In the genomic region with DNA sequence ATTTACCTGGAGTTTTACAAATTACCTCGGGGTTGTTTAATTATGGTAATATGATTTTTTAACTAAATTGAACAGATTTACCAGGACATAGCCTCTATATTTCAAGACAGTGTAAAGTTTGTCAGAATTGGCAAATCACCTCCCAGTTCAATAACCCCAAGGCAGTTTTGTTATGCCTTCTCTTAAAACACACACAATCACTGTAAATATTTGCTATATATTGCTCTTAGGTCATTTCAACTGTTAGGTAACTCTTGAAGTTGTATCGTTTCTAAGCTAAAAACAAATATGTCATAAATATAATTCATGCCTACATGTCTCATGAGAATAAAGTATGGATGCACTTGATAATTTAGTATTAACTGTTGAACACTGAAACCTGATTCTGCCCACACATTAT, we compare ENCODE assay signal across 31 cellular contexts.
"Had no signal": no experiment of that assay in that cellular context is flagged by ENCODE, and none has a peak within 500 bp of the region (broad histone marks: within the 10 kb centered on the region; RNA-seq: fewer than 3 reads in every experiment).

No MANE protein-coding gene starts in this region.

- DNase-seq: activated CD4-positive, alpha-beta memory T cell treated with anti-CD3 and anti-CD28 coated beads, Interleukin-2, amount 10 ng/mL, durations not matched to agents 7 days and 5 days; activated CD4-positive, alpha-beta T cell treated with anti-CD3 and anti-CD28 coated beads, Interleukin-2, amount 10 ng/mL, durations not matched to agents 7 days and 5 days; activated CD4-positive, CD25-positive, alpha-beta regulatory T cell treated with anti-CD3 and anti-CD28 coated beads, Interleukin-2, amount 50 U/mL, for 72 hours; activated CD8-positive, alpha-beta memory T cell treated with anti-CD3 and anti-CD28 coated beads, Interleukin-2, amount 50 U/mL, for 48 hours; activated gamma-delta T cell treated with Interleukin-2 at 50 U/mL for 16 hours; activated naive CD4-positive, alpha-beta T cell treated with anti-CD3 and anti-CD28 coated beads, Interleukin-2, amount 50 U/mL, for 16 hours; activated T-cell treated with anti-CD3 and anti-CD28 coated beads, Interleukin-2, amount 50 U/mL, for 24 hours; amniotic stem cell; brain microvascular endothelial cell; central memory CD4-positive, alpha-beta T cell; esophagus squamous epithelium; glutamatergic neuron; hippocampal formation; lower lobe of right lung; mesenchymal stem cell; naive thymus-derived CD8-positive, alpha-beta T cell; nucleus accumbens; stimulated activated CD4-positive, alpha-beta T cell treated with anti-CD3 and anti-CD28 coated beads, Interleukin-15, amount 100 ng/mL, for 24 hours; stimulated activated CD4-positive, alpha-beta T cell treated with anti-CD3 and anti-CD28 coated beads, Interleukin-2, amount 100 ng/mL, for 24 hours; stimulated activated naive B cell treated with anti-CD40 and anti-IgM and Interleukin-4, amounts not matched to agents 10 μg/mL and 1 μg/mL and 100 μg/mL, for 72 hours; stomach; T1000; thyroid gland; upper lobe of left lung had no signal

- H3K9me3 ChIP-seq: esophagus squamous epithelium, lower lobe of right lung, right atrium auricular region, stomach, thyroid gland, upper lobe of left lung, vagina had no signal

- H3K27ac ChIP-seq: brain microvascular endothelial cell, epithelial cell of prostate, esophagus squamous epithelium, lower lobe of right lung, parathyroid adenoma, stomach, thyroid gland, upper lobe of left lung, vagina had no signal

- H3K27me3 Mint-ChIP-seq: activated CD4-positive, alpha-beta memory T cell treated with anti-CD3 and anti-CD28 coated beads, Interleukin-2, amount 10 ng/mL, durations not matched to agents 7 days and 5 days; activated CD4-positive, alpha-beta T cell treated with anti-CD3 and anti-CD28 coated beads, Interleukin-2, amount 10 ng/mL, durations not matched to agents 7 days and 5 days; activated T-cell treated with anti-CD3 and anti-CD28 coated beads, Interleukin-2, amount 50 U/mL, for 24 hours; dendritic cell treated with granulocyte-macrophage colony-stimulating factor and Interleukin-4, amounts not matched to agents 40 ng/mL and 50 ng/mL, for 4 days; naive thymus-derived CD8-positive, alpha-beta T cell; stimulated activated naive B cell treated with anti-CD40 and anti-IgM and Interleukin-4, amounts not matched to agents 10 μg/mL and 1 μg/mL and 100 μg/mL, for 72 hours had no signal

- H3K27ac Mint-ChIP-seq: activated CD4-positive, alpha-beta memory T cell treated with anti-CD3 and anti-CD28 coated beads, Interleukin-2, amount 10 ng/mL, durations not matched to agents 7 days and 5 days; activated CD4-positive, alpha-beta T cell treated with anti-CD3 and anti-CD28 coated beads, Interleukin-2, amount 10 ng/mL, durations not matched to agents 7 days and 5 days; activated T-cell treated with anti-CD3 and anti-CD28 coated beads, Interleukin-2, amount 50 U/mL, for 24 hours; dendritic cell treated with granulocyte-macrophage colony-stimulating factor and Interleukin-4, amounts not matched to agents 40 ng/mL and 50 ng/mL, for 4 days; naive thymus-derived CD8-positive, alpha-beta T cell; stimulated activated naive B cell treated with anti-CD40 and anti-IgM and Interleukin-4, amounts not matched to agents 10 μg/mL and 1 μg/mL and 100 μg/mL, for 72 hours; T-helper 1 cell treated with Interleukin-12 subunit alpha and Interleukin-12 subunit beta and Interleukin-4 antibody, amounts not matched to agents 30 μg/mL and 1 μg/mL, for 36 hours had no signal

- ATAC-seq: lower lobe of right lung; naive thymus-derived CD8-positive, alpha-beta T cell; stimulated activated naive B cell treated with anti-CD40 and anti-IgM and Interleukin-4, amounts not matched to agents 10 μg/mL and 1 μg/mL and 100 μg/mL, for 72 hours had no signal

- H2AFZ ChIP-seq: parathyroid adenoma had no signal

- H3K9me3 Mint-ChIP-seq: activated CD4-positive, alpha-beta memory T cell treated with anti-CD3 and anti-CD28 coated beads, Interleukin-2, amount 10 ng/mL, durations not matched to agents 7 days and 5 days; activated CD4-positive, alpha-beta T cell treated with anti-CD3 and anti-CD28 coated beads, Interleukin-2, amount 10 ng/mL, durations not matched to agents 7 days and 5 days; activated T-cell treated with anti-CD3 and anti-CD28 coated beads, Interleukin-2, amount 50 U/mL, for 24 hours; dendritic cell treated with granulocyte-macrophage colony-stimulating factor and Interleukin-4, amounts not matched to agents 40 ng/mL and 50 ng/mL, for 4 days; T-helper 1 cell treated with Interleukin-12 subunit alpha and Interleukin-12 subunit beta and Interleukin-4 antibody, amounts not matched to agents 30 μg/mL and 1 μg/mL, for 36 hours had no signal

- H3K36me3 ChIP-seq: lower lobe of right lung, right atrium auricular region, stomach, thyroid gland, upper lobe of left lung, vagina had no signal

- H3K4me1 ChIP-seq: parathyroid adenoma had no signal

- H3K4me3 ChIP-seq: esophagus squamous epithelium, lower lobe of right lung, right atrium auricular region, stomach, thyroid gland, upper lobe of left lung, vagina had no signal

- H3K27me3 ChIP-seq: brain microvascular endothelial cell, esophagus squamous epithelium, right atrium auricular region, stomach, thyroid gland, upper lobe of left lung, vagina had no signal

- H3K79me2 ChIP-seq: parathyroid adenoma had no signal

- H3K4me1 Mint-ChIP-seq: activated CD4-positive, alpha-beta T cell treated with anti-CD3 and anti-CD28 coated beads, Interleukin-2, amount 10 ng/mL, durations not matched to agents 7 days and 5 days had no signal

- H3K4me3 Mint-ChIP-seq: activated CD4-positive, alpha-beta memory T cell treated with anti-CD3 and anti-CD28 coated beads, Interleukin-2, amount 10 ng/mL, durations not matched to agents 7 days and 5 days; activated CD4-positive, alpha-beta T cell treated with anti-CD3 and anti-CD28 coated beads, Interleukin-2, amount 10 ng/mL, durations not matched to agents 7 days and 5 days; activated T-cell treated with anti-CD3 and anti-CD28 coated beads, Interleukin-2, amount 50 U/mL, for 24 hours; dendritic cell treated with granulocyte-macrophage colony-stimulating factor and Interleukin-4, amounts not matched to agents 40 ng/mL and 50 ng/mL, for 4 days; naive thymus-derived CD8-positive, alpha-beta T cell; neural crest cell; stimulated activated naive B cell treated with anti-CD40 and anti-IgM and Interleukin-4, amounts not matched to agents 10 μg/mL and 1 μg/mL and 100 μg/mL, for 72 hours; T-helper 1 cell treated with Interleukin-12 subunit alpha and Interleukin-12 subunit beta and Interleukin-4 antibody, amounts not matched to agents 30 μg/mL and 1 μg/mL, for 36 hours had no signal
